ENCODE assay signal across 9 cellular contexts in genomic region chr10:100828744-100829102, GRCh38.
DNase-seq lines count a peak whose midpoint lies in the region; ATAC-seq and TF ChIP-seq lines count a peak whose summit lies in the region.
"Had no signal": no experiment of that assay in that cellular context is flagged by ENCODE, and none has a peak within 500 bp of the region (broad histone marks: within the 10 kb centered on the region; RNA-seq: fewer than 3 reads in every experiment).

No MANE protein-coding gene starts in this region.

- H3K9me3 ChIP-seq in transverse colon (no peaks in the 10 kb centered on the region), testis (no peaks in the 10 kb centered on the region)
- H3K9me3 ChIP-seq: neutrophil had no signal

- H3K27ac ChIP-seq in transverse colon (no peak overlapping the region), testis (no peak overlapping the region)
- H3K27ac ChIP-seq: neutrophil had no signal

- ATAC-seq in Right ventricle myocardium inferior (peak; percentile 43), Right ventricle myocardium superior (ENCODE audit: poor library complexity) (no peak), GM21360 (IDR thresholded peaks at IDR 0.05; ENCODE audit: unreplicated experiment) (no peak)

- peaks cover 82% of the 10 kb centered on the region for H3K27me3 Mint-ChIP-seq in activated T-helper 1 cell treated with anti-CD3 and anti-CD28 coated beads, Interleukin-12 subunit alpha, Interleukin-12 subunit beta, Interleukin-2, Interleukin-4 antibody, amounts not matched to agents 30 ng/mL and 10 ng/mL and 1 ng/mL, durations not matched to agents 14 hours and 24 hours and 36 hours (ENCODE audit: insufficient read depth)

- H3K4me3 ChIP-seq in transverse colon (peak overlapping the region in 3 of 4 donors; percentile 13 to 52 (median 17)), testis (peak overlapping the region in 1 of 2 donors; percentile 47)

- WGBS in transverse colon (ENCODE audit: low coverage in 1 of 2), 2 donors, result 0 to 2% methylated on average over 4 to 20 of the region's 20 CpGs
- 2% methylated on average over 14 to 20 of the region's 20 CpGs for WGBS in testis, 2 donors

- DNase-seq in Right ventricle myocardium inferior (ENCODE audit: missing footprints) (no peak), Right ventricle myocardium superior (no peak), left kidney (ENCODE audit: low read depth, low spot score) (peak; percentile 69), transverse colon (no peak), testis (no peak), DMS153 treated with DMSO at 0.1 percent for 48 hours (lab: John Stamatoyannopoulos, UW; ENCODE audit: unreplicated experiment) (no peak)
- DNase-seq in activated T-helper 1 cell treated with anti-CD3 and anti-CD28 coated beads, Interleukin-12 subunit alpha, Interleukin-12 subunit beta, Interleukin-2, Interleukin-4 antibody, amounts not matched to agents 30 ng/mL and 10 ng/mL and 1 ng/mL, durations not matched to agents 14 hours and 24 hours and 36 hours (ENCODE audit: low spot score), result no peak

- H3K36me3 Mint-ChIP-seq in activated T-helper 1 cell treated with anti-CD3 and anti-CD28 coated beads, Interleukin-12 subunit alpha, Interleukin-12 subunit beta, Interleukin-2, Interleukin-4 antibody, amounts not matched to agents 30 ng/mL and 10 ng/mL and 1 ng/mL, durations not matched to agents 14 hours and 24 hours and 36 hours (ENCODE audit: low read depth), result no peaks in the 10 kb centered on the region

- TF ChIP-seq EP300 in transverse colon (IDR thresholded peaks at IDR 0.05; ENCODE audit: low read depth), result no peak

- peaks cover 11% of the 10 kb centered on the region for H3K4me1 Mint-ChIP-seq in activated T-helper 1 cell treated with anti-CD3 and anti-CD28 coated beads, Interleukin-12 subunit alpha, Interleukin-12 subunit beta, Interleukin-2, Interleukin-4 antibody, amounts not matched to agents 30 ng/mL and 10 ng/mL and 1 ng/mL, durations not matched to agents 14 hours and 24 hours and 36 hours (ENCODE audit: low read depth)

- H3K27me3 ChIP-seq in transverse colon, result peaks cover 99% of the 10 kb centered on the region
- peaks cover 6% of the 10 kb centered on the region for H3K27me3 ChIP-seq in testis

- H3K27ac Mint-ChIP-seq in activated T-helper 1 cell treated with anti-CD3 and anti-CD28 coated beads, Interleukin-12 subunit alpha, Interleukin-12 subunit beta, Interleukin-2, Interleukin-4 antibody, amounts not matched to agents 30 ng/mL and 10 ng/mL and 1 ng/mL, durations not matched to agents 14 hours and 24 hours and 36 hours, result no peak overlapping the region

- intact Hi-C loops in Right ventricle myocardium inferior (cut with DNase I) (no loop called here), Right ventricle myocardium superior (cut with DNase I) (no loop called here), transverse colon (cut with DNase I; ENCODE audit: low total_unique reads) (no loop called here), testis (cut with DNase I; ENCODE audit: low total_unique reads) (no loop called here)
- intact Hi-C loops in activated T-helper 1 cell treated with anti-CD3 and anti-CD28 coated beads, Interleukin-12 subunit alpha, Interleukin-12 subunit beta, Interleukin-2, Interleukin-4 antibody, amounts not matched to agents 30 ng/mL and 10 ng/mL and 1 ng/mL, durations not matched to agents 14 hours and 24 hours and 36 hours (cut with micrococcal nuclease), result loop anchor here (2.0 to 10.0 kb wide), 8 partner anchors 18 to 1294 kb away; partner anchors contain the start of genes LBX1 and NKX2-3

- no peaks in the 10 kb centered on the region for H3K9me3 Mint-ChIP-seq in activated T-helper 1 cell treated with anti-CD3 and anti-CD28 coated beads, Interleukin-12 subunit alpha, Interleukin-12 subunit beta, Interleukin-2, Interleukin-4 antibody, amounts not matched to agents 30 ng/mL and 10 ng/mL and 1 ng/mL, durations not matched to agents 14 hours and 24 hours and 36 hours

- H3K36me3 ChIP-seq in transverse colon (no peaks in the 10 kb centered on the region), testis (ENCODE audit: low read depth, missing control alignments) (no peaks in the 10 kb centered on the region)
- H3K36me3 ChIP-seq: neutrophil had no signal

- H3K4me1 ChIP-seq in transverse colon, result peaks cover 18 to 42% (median 36%) of the 10 kb centered on the region in 4 donors
- H3K4me1 ChIP-seq in testis, result peaks cover 11% of the 10 kb centered on the region

- in situ Hi-C loops in transverse colon (cut with MboI; ENCODE audit: low pct_ligation_motif_present in 1 of 4, low pct_unique_long_range_greater_than_20kb in 1 of 4, low sequenced_read_pairs in 3 of 4), result no loop called here

- TF ChIP-seq POLR2A in transverse colon (IDR thresholded peaks at IDR 0.05), result no peak
- no peak for TF ChIP-seq POLR2A in testis (IDR thresholded peaks at IDR 0.05)

- TF ChIP-seq CTCF in transverse colon (IDR thresholded peaks at IDR 0.05) (no peak), testis (IDR thresholded peaks at IDR 0.05) (no peak)

- peak overlapping the region; percentile 70 for H3K4me3 Mint-ChIP-seq in activated T-helper 1 cell treated with anti-CD3 and anti-CD28 coated beads, Interleukin-12 subunit alpha, Interleukin-12 subunit beta, Interleukin-2, Interleukin-4 antibody, amounts not matched to agents 30 ng/mL and 10 ng/mL and 1 ng/mL, durations not matched to agents 14 hours and 24 hours and 36 hours
